ENCODE assay signal across 1 cellular context in genomic region chr19:34330116-34330515, GRCh38.
TF ChIP-seq lines count a peak whose summit lies in the region.

No MANE protein-coding gene starts in this region.

TF ChIP-seq in IMR-90, 13 proteins besides CTCF, POLR2A, EP300 and RAD21:
- TF ChIP-seq BHLHE40 (IDR thresholded peaks at IDR 0.05; ENCODE audit: low read depth, low read length) = no peak
- no peak for TF ChIP-seq USF2 (IDR thresholded peaks at IDR 0.05; ENCODE audit: low read depth, low read length)
- TF ChIP-seq MAFK (IDR thresholded peaks at IDR 0.05; ENCODE audit: low read depth, low read length) = no peak
- no peak for TF ChIP-seq SMC3 (IDR thresholded peaks at IDR 0.05; ENCODE audit: low read depth, low read length)
- TF ChIP-seq CEBPB (IDR thresholded peaks at IDR 0.05; ENCODE audit: low read depth, low read length) = no peak
- TF ChIP-seq MAZ (IDR thresholded peaks at IDR 0.05; ENCODE audit: borderline replicate concordance, low read depth, low read length) = no peak
- TF ChIP-seq MXI1 (IDR thresholded peaks at IDR 0.05; ENCODE audit: borderline replicate concordance, low read depth, low read length) = no peak
- no peak for TF ChIP-seq NFE2L2 (IDR thresholded peaks at IDR 0.05; ENCODE audit: low read depth, low read length)
- TF ChIP-seq ELK1 (IDR thresholded peaks at IDR 0.05; ENCODE audit: borderline replicate concordance, low read depth, low read length) = no peak
